Comparison of ENCODE assay signal across 13 cellular contexts in the genomic region with DNA sequence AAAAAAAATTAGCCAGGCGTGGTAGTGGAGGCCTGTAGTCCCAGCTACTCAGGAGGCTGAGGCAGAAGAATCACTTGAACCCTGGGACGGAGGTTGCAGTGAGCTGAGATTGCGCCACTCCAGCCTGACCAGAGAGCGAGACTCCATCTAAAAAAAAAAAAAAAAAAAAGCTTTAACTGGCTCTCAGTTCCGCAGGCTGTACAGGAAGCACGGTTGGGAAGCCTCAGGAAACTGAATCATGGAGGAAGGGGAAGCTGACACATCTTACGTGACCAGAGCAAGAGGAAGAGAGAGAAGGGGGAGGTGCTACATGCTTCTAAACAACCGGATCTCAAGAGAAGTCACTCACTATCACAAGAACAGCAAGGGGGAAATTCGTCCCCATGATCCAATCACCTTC.
DNase-seq lines count a peak whose midpoint lies in the region; ATAC-seq and TF ChIP-seq lines count a peak whose summit lies in the region.
"Had no signal": no experiment of that assay in that cellular context is flagged by ENCODE, and none has a peak within 500 bp of the region (broad histone marks: within the 10 kb centered on the region; RNA-seq: fewer than 3 reads in every experiment).

No MANE protein-coding gene starts in this region.

- ATAC-seq in GM23338, result no peak
- no peak for ATAC-seq in HG03442 (IDR thresholded peaks at IDR 0.05; ENCODE audit: unreplicated experiment)
- ATAC-seq: natural killer cell treated with Interleukin-12 subunit alpha and Interleukin-12 subunit beta and Interleukin-15 and Interleukin-18, amount 100 ng/mL, for 72 hours; stimulated activated naive CD8-positive, alpha-beta T cell treated with anti-CD3 and anti-CD28 coated beads, Interleukin-15, Interleukin-2, amounts not matched to agents 100 U/mL and 50 U/mL, for 24 hours had no signal

- no peaks in the 10 kb centered on the region for H3K27me3 ChIP-seq in GM23338 (ENCODE audit: insufficient read depth)
- H3K27me3 ChIP-seq: SJCRH30 had no signal

- H3K36me3 Mint-ChIP-seq in GM23338 (ENCODE audit: low read depth), result no peaks in the 10 kb centered on the region
- no peaks in the 10 kb centered on the region for H3K36me3 Mint-ChIP-seq in type B pancreatic cell
- H3K36me3 Mint-ChIP-seq: natural killer cell treated with Interleukin-12 subunit alpha and Interleukin-12 subunit beta and Interleukin-15 and Interleukin-18, amount 100 ng/mL, for 72 hours had no signal

- H3K9me2 ChIP-seq in GM23338 (ENCODE audit: insufficient read depth), result no peaks in the 10 kb centered on the region

- H3K4me1 ChIP-seq in GM23338 (ENCODE audit: insufficient read depth), result no peaks in the 10 kb centered on the region
- H3K4me1 ChIP-seq: SJCRH30 had no signal

- H4K20me1 ChIP-seq in GM23338 (replicated peaks; ENCODE audit: insufficient read depth), result no peaks in the 10 kb centered on the region

- no peak overlapping the region for H3K27ac ChIP-seq in GM23338 (ENCODE audit: low read depth)
- H3K27ac ChIP-seq: SJCRH30 had no signal

- no peak overlapping the region for H3K4me2 ChIP-seq in GM23338

- no peaks in the 10 kb centered on the region for H3K36me3 ChIP-seq in GM23338 (ENCODE audit: insufficient read depth)
- H3K36me3 ChIP-seq: SJCRH30 had no signal

- DNase-seq in GM23338 (ENCODE audit: low spot score) (no peak), NCI-H226 (peak; percentile 36), cardiac fibroblast (ENCODE audit: low read depth in 2 of 2) (peak; percentile 40 to 75), renal cortical epithelial cell (ENCODE audit: low read depth) (peak; percentile 15), type B pancreatic cell (ENCODE audit: extremely low spot score, unreplicated experiment) (no peak)
- no peak for DNase-seq in activated CD4-positive, CD25-positive, alpha-beta regulatory T cell treated with anti-CD3 and anti-CD28 coated beads, Interleukin-2, amount 50 U/mL, for 72 hours
- DNase-seq: amygdala; H7; NCI-H1694; stimulated activated naive CD8-positive, alpha-beta T cell treated with anti-CD3 and anti-CD28 coated beads, Interleukin-15, Interleukin-2, amounts not matched to agents 100 U/mL and 50 U/mL, for 24 hours had no signal

- H3K4me3 Mint-ChIP-seq in GM23338, result no peak overlapping the region
- H3K4me3 Mint-ChIP-seq in type B pancreatic cell, result no peak overlapping the region
- H3K4me3 Mint-ChIP-seq: natural killer cell treated with Interleukin-12 subunit alpha and Interleukin-12 subunit beta and Interleukin-15 and Interleukin-18, amount 100 ng/mL, for 72 hours had no signal

- H3K4me3 ChIP-seq in GM23338 (no peak overlapping the region), cardiac fibroblast (replicated peaks in 1 of 2; ENCODE audit: low read depth in 2 of 2, low read length in 2 of 2) (no peak overlapping the region)
- H3K4me3 ChIP-seq: SJCRH30 had no signal

- H2AFZ ChIP-seq in GM23338, result peak overlapping the region; percentile 72; the same call in 1 of the 2 replicates

- H3K79me2 ChIP-seq in GM23338 (replicated peaks; ENCODE audit: insufficient read depth), result no peaks in the 10 kb centered on the region

- no peak overlapping the region; the same call in 1 of the 2 replicates for H3K27ac Mint-ChIP-seq in GM23338
- no peak overlapping the region for H3K27ac Mint-ChIP-seq in type B pancreatic cell
- H3K27ac Mint-ChIP-seq: natural killer cell treated with Interleukin-12 subunit alpha and Interleukin-12 subunit beta and Interleukin-15 and Interleukin-18, amount 100 ng/mL, for 72 hours had no signal

- no peaks in the 10 kb centered on the region for H3F3A ChIP-seq in GM23338 (replicated peaks; ENCODE audit: low read depth)

- H3K27me3 Mint-ChIP-seq in GM23338 (ENCODE audit: insufficient read depth, low read depth, poor library complexity) (peaks cover 3% of the 10 kb centered on the region), type B pancreatic cell (no peaks in the 10 kb centered on the region)
- H3K27me3 Mint-ChIP-seq: natural killer cell treated with Interleukin-12 subunit alpha and Interleukin-12 subunit beta and Interleukin-15 and Interleukin-18, amount 100 ng/mL, for 72 hours had no signal

- peaks cover 5% of the 10 kb centered on the region; the same call in 2 of the 3 replicates for H3K4me1 Mint-ChIP-seq in GM23338
- peaks cover 5% of the 10 kb centered on the region for H3K4me1 Mint-ChIP-seq in type B pancreatic cell (ENCODE audit: unreplicated experiment)

- H3K9me3 Mint-ChIP-seq in GM23338 (no peaks in the 10 kb centered on the region), type B pancreatic cell (peaks cover 6% of the 10 kb centered on the region)

- TF ChIP-seq CTCF in GM23338 (conservative IDR thresholded peaks at IDR 0.05; ENCODE audit: low read depth in 2 of 2) (no peak), cardiac fibroblast (IDR thresholded peaks at IDR 0.05; ENCODE audit: low read depth, low read length) (no peak), type B pancreatic cell (conservative IDR thresholded peaks at IDR 0.05) (no peak)

TF ChIP-seq in GM23338, 12 proteins besides CTCF, POLR2A, EP300 and RAD21 (continues in another document):
- TF ChIP-seq, protein P1, sequence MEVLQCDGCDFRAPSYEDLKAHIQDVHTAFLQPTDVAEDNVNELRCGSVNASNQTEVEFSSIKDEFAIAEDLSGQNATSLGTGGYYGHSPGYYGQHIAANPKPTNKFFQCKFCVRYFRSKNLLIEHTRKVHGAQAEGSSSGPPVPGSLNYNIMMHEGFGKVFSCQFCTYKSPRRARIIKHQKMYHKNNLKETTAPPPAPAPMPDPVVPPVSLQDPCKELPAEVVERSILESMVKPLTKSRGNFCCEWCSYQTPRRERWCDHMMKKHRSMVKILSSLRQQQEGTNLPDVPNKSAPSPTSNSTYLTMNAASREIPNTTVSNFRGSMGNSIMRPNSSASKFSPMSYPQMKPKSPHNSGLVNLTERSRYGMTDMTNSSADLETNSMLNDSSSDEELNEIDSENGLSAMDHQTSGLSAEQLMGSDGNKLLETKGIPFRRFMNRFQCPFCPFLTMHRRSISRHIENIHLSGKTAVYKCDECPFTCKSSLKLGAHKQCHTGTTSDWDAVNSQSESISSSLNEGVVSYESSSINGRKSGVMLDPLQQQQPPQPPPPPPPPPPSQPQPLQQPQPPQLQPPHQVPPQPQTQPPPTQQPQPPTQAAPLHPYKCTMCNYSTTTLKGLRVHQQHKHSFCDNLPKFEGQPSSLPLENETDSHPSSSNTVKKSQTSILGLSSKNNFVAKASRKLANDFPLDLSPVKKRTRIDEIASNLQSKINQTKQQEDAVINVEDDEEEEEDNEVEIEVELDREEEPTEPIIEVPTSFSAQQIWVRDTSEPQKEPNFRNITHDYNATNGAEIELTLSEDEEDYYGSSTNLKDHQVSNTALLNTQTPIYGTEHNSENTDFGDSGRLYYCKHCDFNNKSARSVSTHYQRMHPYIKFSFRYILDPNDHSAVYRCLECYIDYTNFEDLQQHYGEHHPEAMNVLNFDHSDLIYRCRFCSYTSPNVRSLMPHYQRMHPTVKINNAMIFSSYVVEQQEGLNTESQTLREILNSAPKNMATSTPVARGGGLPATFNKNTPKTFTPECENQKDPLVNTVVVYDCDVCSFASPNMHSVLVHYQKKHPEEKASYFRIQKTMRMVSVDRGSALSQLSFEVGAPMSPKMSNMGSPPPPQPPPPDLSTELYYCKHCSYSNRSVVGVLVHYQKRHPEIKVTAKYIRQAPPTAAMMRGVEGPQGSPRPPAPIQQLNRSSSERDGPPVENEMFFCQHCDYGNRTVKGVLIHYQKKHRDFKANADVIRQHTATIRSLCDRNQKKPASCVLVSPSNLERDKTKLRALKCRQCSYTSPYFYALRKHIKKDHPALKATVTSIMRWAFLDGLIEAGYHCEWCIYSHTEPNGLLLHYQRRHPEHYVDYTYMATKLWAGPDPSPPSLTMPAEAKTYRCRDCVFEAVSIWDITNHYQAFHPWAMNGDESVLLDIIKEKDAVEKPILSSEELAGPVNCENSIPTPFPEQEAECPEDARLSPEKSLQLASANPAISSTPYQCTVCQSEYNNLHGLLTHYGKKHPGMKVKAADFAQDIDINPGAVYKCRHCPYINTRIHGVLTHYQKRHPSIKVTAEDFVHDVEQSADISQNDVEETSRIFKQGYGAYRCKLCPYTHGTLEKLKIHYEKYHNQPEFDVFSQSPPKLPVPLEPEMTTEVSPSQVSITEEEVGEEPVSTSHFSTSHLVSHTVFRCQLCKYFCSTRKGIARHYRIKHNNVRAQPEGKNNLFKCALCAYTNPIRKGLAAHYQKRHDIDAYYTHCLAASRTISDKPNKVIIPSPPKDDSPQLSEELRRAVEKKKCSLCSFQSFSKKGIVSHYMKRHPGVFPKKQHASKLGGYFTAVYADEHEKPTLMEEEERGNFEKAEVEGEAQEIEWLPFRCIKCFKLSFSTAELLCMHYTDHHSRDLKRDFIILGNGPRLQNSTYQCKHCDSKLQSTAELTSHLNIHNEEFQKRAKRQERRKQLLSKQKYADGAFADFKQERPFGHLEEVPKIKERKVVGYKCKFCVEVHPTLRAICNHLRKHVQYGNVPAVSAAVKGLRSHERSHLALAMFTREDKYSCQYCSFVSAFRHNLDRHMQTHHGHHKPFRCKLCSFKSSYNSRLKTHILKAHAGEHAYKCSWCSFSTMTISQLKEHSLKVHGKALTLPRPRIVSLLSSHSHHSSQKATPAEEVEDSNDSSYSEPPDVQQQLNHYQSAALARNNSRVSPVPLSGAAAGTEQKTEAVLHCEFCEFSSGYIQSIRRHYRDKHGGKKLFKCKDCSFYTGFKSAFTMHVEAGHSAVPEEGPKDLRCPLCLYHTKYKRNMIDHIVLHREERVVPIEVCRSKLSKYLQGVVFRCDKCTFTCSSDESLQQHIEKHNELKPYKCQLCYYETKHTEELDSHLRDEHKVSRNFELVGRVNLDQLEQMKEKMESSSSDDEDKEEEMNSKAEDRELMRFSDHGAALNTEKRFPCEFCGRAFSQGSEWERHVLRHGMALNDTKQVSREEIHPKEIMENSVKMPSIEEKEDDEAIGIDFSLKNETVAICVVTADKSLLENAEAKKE (CRISPR knock-in tag; IDR thresholded peaks at IDR 0.05), result no peak
- no peak for TF ChIP-seq EZH2phosphoT487 (IDR thresholded peaks at IDR 0.05; ENCODE audit: unreplicated experiment)

Comparison
In these comparisons a context has a peak if more than half of its experiments do, and no peak if none do; other contexts are left out.
1. DNase-seq: peak in NCI-H226 (single experiment), cardiac fibroblast (2 of 2) and renal cortical epithelial cell (single experiment); none in GM23338 (single experiment), type B pancreatic cell (single experiment) and activated CD4-positive, CD25-positive, alpha-beta regulatory T cell treated with anti-CD3 and anti-CD28 coated beads, Interleukin-2, amount 50 U/mL, for 72 hours (single experiment).